ENCODE assay signal across 19 cellular contexts in genomic region chrX:115318139-115318538, GRCh38. TPM values are rescaled to one million over a fixed set of nuclear protein-coding genes. Genes with fewer than 3 reads are reported as not detected.
DNase-seq lines count a peak whose midpoint lies in the region; ATAC-seq and TF ChIP-seq lines count a peak whose summit lies in the region.
"Had no signal": no experiment of that assay in that cellular context is flagged by ENCODE, and none has a peak within 500 bp of the region (broad histone marks: within the 10 kb centered on the region; RNA-seq: fewer than 3 reads in every experiment).

No MANE protein-coding gene starts in this region.

- H3K4me3 ChIP-seq in iPS-15b (ENCODE audit: low read depth, low read length) = peak overlapping the region; percentile 9
- H3K4me3 ChIP-seq: K562 had no signal

- no peak overlapping the region for H3K4me2 ChIP-seq in H9 (ENCODE audit: insufficient read depth, insufficient read length, low read length)

- no peak overlapping the region for H4K91ac ChIP-seq in H9 (ENCODE audit: insufficient read length, low read depth, low read length)

- H3K36me3 Mint-ChIP-seq in H9 (ENCODE audit: insufficient read depth in 1 of 3, low read depth in 3 of 3) (peaks cover 17 to 33% (median 20%) of the 10 kb centered on the region in 3 experiments), WTC11 (peaks cover 21% of the 10 kb centered on the region), immature natural killer cell (no peaks in the 10 kb centered on the region)

- WGBS in H9 (ENCODE audit: extremely low coverage, insufficient read length, low lambda C conversion rate) = no CpG with 5 or more reads among the region's 5 CpGs

- H3K4me1 Mint-ChIP-seq in H9 (peaks cover 27 to 30% of the 10 kb centered on the region in 2 experiments), WTC11 (peaks cover 30% of the 10 kb centered on the region), immature natural killer cell (no peaks in the 10 kb centered on the region)

- no peaks in the 10 kb centered on the region for H3K23me2 ChIP-seq in H9 (ENCODE audit: insufficient read length, low read depth, low read length, poor library complexity, severe bottlenecking)

- no peak overlapping the region for H3K56ac ChIP-seq in H9 (ENCODE audit: insufficient read length, low read depth, low read length)

- H3K4me1 ChIP-seq in H9 (ENCODE audit: insufficient read depth, low read length) (peaks cover 6% of the 10 kb centered on the region), iPS-15b (ENCODE audit: control insufficient read depth, insufficient read depth, low read length) (peaks cover 21% of the 10 kb centered on the region)
- H3K4me1 ChIP-seq: Caco-2 had no signal

- no peak overlapping the region for H4K8ac ChIP-seq in H9 (replicated peaks; ENCODE audit: insufficient read length, low read depth, low read length)

- no peak overlapping the region for H2AFZ ChIP-seq in H9 (ENCODE audit: low read length)

- H2BK20ac ChIP-seq in H9 (ENCODE audit: low read depth, low read length, poor library complexity, severe bottlenecking) = no peak overlapping the region

- H3K27me3 ChIP-seq in H9 (ENCODE audit: insufficient read depth, low read length) (no peaks in the 10 kb centered on the region), iPS-15b (ENCODE audit: control insufficient read depth, insufficient read depth, low read length) (no peaks in the 10 kb centered on the region)

- CTCF ChIA-PET in WTC11 (lab: Charles Lee) = interaction anchor here (0.8 kb wide), 1 partner anchor 12 kb away, joined by 3 read pairs; no protein-coding TSS in a partner anchor

- no peak overlapping the region for H3K18ac ChIP-seq in H9 (ENCODE audit: insufficient read length, low read depth, low read length)

- ATAC-seq in WTC11 = peak; percentile 83
- ATAC-seq: HCT116, K562 had no signal

- POLR2A ChIA-PET in WTC11 (lab: Charles Lee) = no interaction called here

- no peak overlapping the region for H2AK5ac ChIP-seq in H9 (ENCODE audit: insufficient read length, low read length)

- H3K27ac Mint-ChIP-seq in H9 = peak overlapping the region; percentile 95 to 98 (median 98)
- H3K27ac Mint-ChIP-seq in WTC11 = peak overlapping the region; percentile 99
- H3K27ac Mint-ChIP-seq in immature natural killer cell = no peak overlapping the region
- H3K27ac Mint-ChIP-seq: CD4-positive, alpha-beta T cell; HFFc6 had no signal

- no peak overlapping the region for H3T11ph ChIP-seq in H9 (ENCODE audit: low read length)

- H3K9ac ChIP-seq in H9 (ENCODE audit: extremely low read depth, insufficient read length, low read length) (no peak overlapping the region), iPS-15b (ENCODE audit: low read depth, low read length) (no peak overlapping the region)

- no peaks in the 10 kb centered on the region for H3K79me2 ChIP-seq in H9 (ENCODE audit: insufficient read depth, low read length)

- H4K5ac ChIP-seq in H9 (ENCODE audit: insufficient read length, low read depth, low read length) = no peak overlapping the region

- H3K9me3 ChIP-seq in H9 (ENCODE audit: control insufficient read depth, low read depth, low read length) (peaks cover 4% of the 10 kb centered on the region), iPS-15b (ENCODE audit: control insufficient read depth, insufficient read depth, low read length) (no peaks in the 10 kb centered on the region)
- H3K9me3 ChIP-seq: Caco-2 had no signal

- H2BK5ac ChIP-seq in H9 (ENCODE audit: insufficient read length, low read length) = no peak overlapping the region

- peaks cover 27 to 32% of the 10 kb centered on the region in 2 experiments for H3K9me3 Mint-ChIP-seq in H9
- H3K9me3 Mint-ChIP-seq in WTC11 = peaks cover 16% of the 10 kb centered on the region
- no peaks in the 10 kb centered on the region for H3K9me3 Mint-ChIP-seq in immature natural killer cell
- H3K9me3 Mint-ChIP-seq: CD4-positive, alpha-beta T cell; HFFc6 had no signal

- H3K36me3 ChIP-seq in iPS-15b (ENCODE audit: control insufficient read depth, insufficient read depth, low read length) = no peaks in the 10 kb centered on the region

- DNase-seq in H9 (peak; percentile 39), WTC11 (ENCODE audit: low spot score) (peak; percentile 10), AG08396 (ENCODE audit: low spot score) (no peak), globus pallidus (ENCODE audit: low spot score) (no peak), immature natural killer cell (no peak)
- DNase-seq: ACHN; AML-193; Caco-2; CD4-positive, alpha-beta T cell; GF-D8; HFFc6; IMR-90 had no signal

- no peak overlapping the region for H3K4ac ChIP-seq in H9 (ENCODE audit: low read depth, low read length)

- H2BK120ac ChIP-seq in H9 (ENCODE audit: low read depth, low read length, poor library complexity, severe bottlenecking) = no peak overlapping the region

- no peaks in the 10 kb centered on the region for H3K79me1 ChIP-seq in H9 (ENCODE audit: insufficient read depth, low read depth, low read length, poor library complexity, severe bottlenecking)

- H2BK12ac ChIP-seq in H9 (ENCODE audit: insufficient read length, low read depth, low read length) = no peak overlapping the region

- peak overlapping the region; percentile 66 for H3K27ac ChIP-seq in H9 (ENCODE audit: insufficient read length, low read depth, low read length)
- H3K27ac ChIP-seq: C4-2B, HL-60 had no signal

- no peak overlapping the region; the same call in 1 of the 2 replicates for H3K14ac ChIP-seq in H9 (ENCODE audit: insufficient read depth, low read length)

- H4K20me1 ChIP-seq in H9 (ENCODE audit: control insufficient read depth, insufficient read depth, insufficient read length) = no peaks in the 10 kb centered on the region

- TF ChIP-seq CTCF in H9 (conservative IDR thresholded peaks at IDR 0.05) = no peak
- TF ChIP-seq CTCF in WTC11 (IDR thresholded peaks at IDR 0.05) = no peak

- H3K4me3 Mint-ChIP-seq in H9 = peak overlapping the region in 1 of 2 experiments; percentile 38; a peak in 1 of 5 replicates
- H3K4me3 Mint-ChIP-seq in WTC11 = peak overlapping the region; percentile 50
- H3K4me3 Mint-ChIP-seq in immature natural killer cell = no peak overlapping the region
- H3K4me3 Mint-ChIP-seq: CD4-positive, alpha-beta T cell; HFFc6 had no signal

- H3K27me3 Mint-ChIP-seq in H9 (ENCODE audit: low read depth) (peaks cover 2% of the 10 kb centered on the region), WTC11 (ENCODE audit: low read depth) (no peaks in the 10 kb centered on the region), immature natural killer cell (ENCODE audit: low read depth in 3 of 3) (peaks cover 0 to 3% (median 2%) of the 10 kb centered on the region in 3 donors)
- H3K27me3 Mint-ChIP-seq: CD4-positive, alpha-beta T cell had no signal

- H3K23ac ChIP-seq in H9 (ENCODE audit: insufficient read length, low read depth, low read length) = no peak overlapping the region

- H2BK15ac ChIP-seq in H9 (ENCODE audit: low read depth, low read length) = no peak overlapping the region

TF ChIP-seq in WTC11, 78 proteins besides CTCF, POLR2A, EP300 and RAD21 (continues in another document):
- TF ChIP-seq ZNF423 (CRISPR knock-in tag; IDR thresholded peaks at IDR 0.05) (no peak), TEAD4 (CRISPR knock-in tag; IDR thresholded peaks at IDR 0.05) (no peak)
- TF ChIP-seq, protein P1, sequence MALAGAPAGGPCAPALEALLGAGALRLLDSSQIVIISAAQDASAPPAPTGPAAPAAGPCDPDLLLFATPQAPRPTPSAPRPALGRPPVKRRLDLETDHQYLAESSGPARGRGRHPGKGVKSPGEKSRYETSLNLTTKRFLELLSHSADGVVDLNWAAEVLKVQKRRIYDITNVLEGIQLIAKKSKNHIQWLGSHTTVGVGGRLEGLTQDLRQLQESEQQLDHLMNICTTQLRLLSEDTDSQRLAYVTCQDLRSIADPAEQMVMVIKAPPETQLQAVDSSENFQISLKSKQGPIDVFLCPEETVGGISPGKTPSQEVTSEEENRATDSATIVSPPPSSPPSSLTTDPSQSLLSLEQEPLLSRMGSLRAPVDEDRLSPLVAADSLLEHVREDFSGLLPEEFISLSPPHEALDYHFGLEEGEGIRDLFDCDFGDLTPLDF (CRISPR knock-in tag; IDR thresholded peaks at IDR 0.05) = no peak
- TF ChIP-seq, protein P2, sequence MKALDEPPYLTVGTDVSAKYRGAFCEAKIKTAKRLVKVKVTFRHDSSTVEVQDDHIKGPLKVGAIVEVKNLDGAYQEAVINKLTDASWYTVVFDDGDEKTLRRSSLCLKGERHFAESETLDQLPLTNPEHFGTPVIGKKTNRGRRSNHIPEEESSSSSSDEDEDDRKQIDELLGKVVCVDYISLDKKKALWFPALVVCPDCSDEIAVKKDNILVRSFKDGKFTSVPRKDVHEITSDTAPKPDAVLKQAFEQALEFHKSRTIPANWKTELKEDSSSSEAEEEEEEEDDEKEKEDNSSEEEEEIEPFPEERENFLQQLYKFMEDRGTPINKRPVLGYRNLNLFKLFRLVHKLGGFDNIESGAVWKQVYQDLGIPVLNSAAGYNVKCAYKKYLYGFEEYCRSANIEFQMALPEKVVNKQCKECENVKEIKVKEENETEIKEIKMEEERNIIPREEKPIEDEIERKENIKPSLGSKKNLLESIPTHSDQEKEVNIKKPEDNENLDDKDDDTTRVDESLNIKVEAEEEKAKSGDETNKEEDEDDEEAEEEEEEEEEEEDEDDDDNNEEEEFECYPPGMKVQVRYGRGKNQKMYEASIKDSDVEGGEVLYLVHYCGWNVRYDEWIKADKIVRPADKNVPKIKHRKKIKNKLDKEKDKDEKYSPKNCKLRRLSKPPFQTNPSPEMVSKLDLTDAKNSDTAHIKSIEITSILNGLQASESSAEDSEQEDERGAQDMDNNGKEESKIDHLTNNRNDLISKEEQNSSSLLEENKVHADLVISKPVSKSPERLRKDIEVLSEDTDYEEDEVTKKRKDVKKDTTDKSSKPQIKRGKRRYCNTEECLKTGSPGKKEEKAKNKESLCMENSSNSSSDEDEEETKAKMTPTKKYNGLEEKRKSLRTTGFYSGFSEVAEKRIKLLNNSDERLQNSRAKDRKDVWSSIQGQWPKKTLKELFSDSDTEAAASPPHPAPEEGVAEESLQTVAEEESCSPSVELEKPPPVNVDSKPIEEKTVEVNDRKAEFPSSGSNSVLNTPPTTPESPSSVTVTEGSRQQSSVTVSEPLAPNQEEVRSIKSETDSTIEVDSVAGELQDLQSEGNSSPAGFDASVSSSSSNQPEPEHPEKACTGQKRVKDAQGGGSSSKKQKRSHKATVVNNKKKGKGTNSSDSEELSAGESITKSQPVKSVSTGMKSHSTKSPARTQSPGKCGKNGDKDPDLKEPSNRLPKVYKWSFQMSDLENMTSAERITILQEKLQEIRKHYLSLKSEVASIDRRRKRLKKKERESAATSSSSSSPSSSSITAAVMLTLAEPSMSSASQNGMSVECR (CRISPR knock-in tag; IDR thresholded peaks at IDR 0.05; ENCODE audit: borderline replicate concordance) = no peak

RNA-seq across cellular contexts. Expression of gene LUZP4, which starts 28.6 kb away (rescaled TPM):
- total RNA-seq in H9 (2021) = not detected in 2 replicates
- not detected in 3 replicates for total RNA-seq in WTC11 (2021)
- polyA plus RNA-seq in immature natural killer cell = not detected
- total RNA-seq: Caco-2; CD4-positive, alpha-beta T cell; H4; HFFc6; IMR-90 had no signal
- polyA plus RNA-seq: BJ, IMR-90 had no signal

Comparison
In these comparisons a context has a peak if more than half of its experiments do, and no peak if none do; other contexts are left out.
1. DNase-seq: peak in H9 (single experiment) and WTC11 (single experiment); none in AG08396 (single experiment), globus pallidus (single experiment) and immature natural killer cell (0 of 3).
2. H3K27ac Mint-ChIP-seq: peak in H9 (3 of 3) and WTC11 (single experiment); none in immature natural killer cell (0 of 6).